Comparison of ENCODE assay signal across 8 cellular contexts in the genomic region with DNA sequence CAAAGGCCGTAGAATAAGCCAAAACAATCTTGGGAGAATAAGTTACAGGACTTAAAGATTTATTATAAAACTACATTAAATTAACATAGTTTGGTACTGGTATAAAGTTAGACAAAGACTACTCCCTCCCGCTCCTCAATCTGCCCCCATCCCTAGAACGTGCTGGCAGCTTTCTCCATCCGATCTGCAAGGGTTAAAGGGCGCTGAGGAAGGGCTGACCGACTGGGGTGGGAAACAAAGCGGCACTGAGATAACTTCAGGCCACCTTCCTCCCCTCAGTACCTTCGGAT. TPM values are rescaled to one million over a fixed set of nuclear protein-coding genes. Genes with fewer than 3 reads are reported as not detected.
A peak's percentile ranks its signal among the peaks of the same experiment; 100 is the strongest.
DNase-seq lines count a peak whose midpoint lies in the region; ATAC-seq and TF ChIP-seq lines count a peak whose summit lies in the region.

No MANE protein-coding gene starts in this region.

- DNase-seq in AG04450 (ENCODE audit: low read depth, low spot score), result peak; percentile 11
- DNase-seq in choroid plexus epithelial cell (ENCODE audit: low read depth), result no peak
- no peak for DNase-seq in activated T-cell treated with anti-CD3 and anti-CD28 coated beads, Interleukin-2, amount 50 U/mL, for 24 hours
- DNase-seq in inferior parietal cortex (ENCODE audit: extremely low spot score), result no peak

- H3K27ac ChIP-seq in AG04450 (ENCODE audit: low read depth, low read length) (peak overlapping the region; percentile 100), HUES64 (ENCODE audit: low read depth, low read length) (peak overlapping the region; percentile 99), mucosa of rectum (ENCODE audit: low read depth in 2 of 2, low read length in 2 of 2) (peak overlapping the region; percentile 99 to 100)

- TF ChIP-seq CTCF in AG04450 (IDR thresholded peaks at IDR 0.05; ENCODE audit: low read depth, low read length) (no peak), choroid plexus epithelial cell (conservative IDR thresholded peaks at IDR 0.05; ENCODE audit: low read depth, low read length) (no peak)

- peaks cover 16% of the 10 kb centered on the region for H3K4me1 Mint-ChIP-seq in activated T-cell treated with anti-CD3 and anti-CD28 coated beads, Interleukin-2, amount 50 U/mL, for 24 hours (ENCODE audit: low read depth)

- H3K27ac Mint-ChIP-seq in activated T-cell treated with anti-CD3 and anti-CD28 coated beads, Interleukin-2, amount 50 U/mL, for 24 hours, result no peak overlapping the region

- peak overlapping the region; percentile 99 for H3K9ac ChIP-seq in HUES64 (ENCODE audit: low read depth, low read length)
- H3K9ac ChIP-seq in mucosa of rectum (ENCODE audit: low read depth in 1 of 2, low read length in 2 of 2), result peak overlapping the region; percentile 88 to 97

- H3K9me3 Mint-ChIP-seq in activated T-cell treated with anti-CD3 and anti-CD28 coated beads, Interleukin-2, amount 50 U/mL, for 24 hours, result no peaks in the 10 kb centered on the region

- 0% methylated on average over 6 of the region's 8 CpGs for WGBS in HUES64

- ATAC-seq in GM19438 (IDR thresholded peaks at IDR 0.05; ENCODE audit: low read depth, unreplicated experiment), result peak; percentile 21
- ATAC-seq in GM18868 (IDR thresholded peaks at IDR 0.05; ENCODE audit: unreplicated experiment), result no peak

- no peaks in the 10 kb centered on the region for H3K27me3 ChIP-seq in AG04450 (ENCODE audit: control insufficient read depth, insufficient read depth, low read length)
- H3K27me3 ChIP-seq in HUES64 (ENCODE audit: insufficient read depth, low read length), result no peaks in the 10 kb centered on the region
- no peaks in the 10 kb centered on the region for H3K27me3 ChIP-seq in mucosa of rectum (ENCODE audit: control insufficient read depth in 2 of 2, insufficient read depth in 2 of 2, low read length in 2 of 2)

- H3K9me3 ChIP-seq in AG04450 (ENCODE audit: control insufficient read depth, insufficient read depth, low read length) (no peaks in the 10 kb centered on the region; the same call in 1 of the 2 replicates), HUES64 (ENCODE audit: insufficient read depth, low read depth, low read length) (no peaks in the 10 kb centered on the region), mucosa of rectum (ENCODE audit: control insufficient read depth in 2 of 2, low read length in 2 of 2) (no peaks in the 10 kb centered on the region)

- no peak overlapping the region for H3K4me3 Mint-ChIP-seq in activated T-cell treated with anti-CD3 and anti-CD28 coated beads, Interleukin-2, amount 50 U/mL, for 24 hours

- POLR2A ChIA-PET in AG04450 (lab: Yijun Ruan, JAX), result interaction anchor here (0.9 to 2.2 kb wide), 7 partner anchors 13 to 199 kb away, joined by 3 to 26 read pairs (median 5); no protein-coding TSS in a partner anchor

- H3K27me3 Mint-ChIP-seq in activated T-cell treated with anti-CD3 and anti-CD28 coated beads, Interleukin-2, amount 50 U/mL, for 24 hours, result no peaks in the 10 kb centered on the region

- peaks cover 40% of the 10 kb centered on the region for H3K36me3 ChIP-seq in HUES64 (ENCODE audit: insufficient read depth, low read length)
- peaks cover 0 to 3% of the 10 kb centered on the region in 2 donors for H3K36me3 ChIP-seq in mucosa of rectum (ENCODE audit: control insufficient read depth in 2 of 2, insufficient read depth in 2 of 2, low read length in 2 of 2)

- H3K4me3 ChIP-seq in AG04450 (ENCODE audit: low read depth, low read length) (peak overlapping the region; percentile 98), HUES64 (ENCODE audit: low read length) (peak overlapping the region; percentile 79), choroid plexus epithelial cell (ENCODE audit: low read depth, low read length) (peak overlapping the region; percentile 95), mucosa of rectum (ENCODE audit: low read length in 2 of 2) (peak overlapping the region; percentile 88 to 89)

- H3K4me1 ChIP-seq in HUES64 (ENCODE audit: insufficient read depth, low read length) (peaks cover 12% of the 10 kb centered on the region), mucosa of rectum (ENCODE audit: control insufficient read depth in 2 of 2, insufficient read depth in 2 of 2, low read length in 2 of 2) (peaks cover 13% of the 10 kb centered on the region in 2 donors)

- H3K36me3 Mint-ChIP-seq in activated T-cell treated with anti-CD3 and anti-CD28 coated beads, Interleukin-2, amount 50 U/mL, for 24 hours (ENCODE audit: low read depth), result peaks cover 37% of the 10 kb centered on the region

- CTCF ChIA-PET in AG04450 (lab: Charles Lee), result interaction anchor here (0.9 to 4.0 kb wide), 9 partner anchors 12 to 316 kb away, joined by 3 to 40 read pairs (median 4); no protein-coding TSS in a partner anchor

RNA-seq across cellular contexts. Expression of gene SUGT1, which starts 0.8 kb away (rescaled TPM):
- polyA plus RNA-seq in AG04450 (2011; rRNA removed), result 44.9 and 64.8 TPM in 2 replicates
- polyA minus RNA-seq in AG04450 (2011; rRNA and poly(A)+ RNA removed), result 36.7 and 37.7 TPM in 2 replicates
- 70.9 TPM for polyA plus RNA-seq in HUES64 (2013, experiment 1 of 2)
- polyA plus RNA-seq in HUES64 (2013, experiment 2 of 2), result 70.9 TPM

RNA-seq across cellular contexts. Expression of gene HNRNPA1L2, which starts 9.6 kb away (rescaled TPM):
- polyA plus RNA-seq in AG04450 (2011; rRNA removed), result 9.7 and 11.6 TPM in 2 replicates
- polyA minus RNA-seq in AG04450 (2011; rRNA and poly(A)+ RNA removed), result 4.3 and 5.6 TPM in 2 replicates
- polyA plus RNA-seq in HUES64 (2013, experiment 1 of 2), result 7.9 TPM
- 8.9 TPM for polyA plus RNA-seq in HUES64 (2013, experiment 2 of 2)
